7 cellular contexts compared by ENCODE assay signal in genomic region chr17:31479524-31479923, GRCh38.
"Had no signal": no experiment of that assay in that cellular context is flagged by ENCODE, and none has a peak within 500 bp of the region (broad histone marks: within the 10 kb centered on the region; RNA-seq: fewer than 3 reads in every experiment).

No MANE protein-coding gene starts in this region.

- H3K4me3 ChIP-seq: GM12878 had no signal

- DNase-seq: GDM1, GF-D8 had no signal

- FAIRE-seq: G401.6, GM12878, GM12891, GM18507, GM19239 had no signal

- ATAC-seq: GM12878 had no signal
